ENCODE assay signal across 1 cellular context in genomic region chr17:7060165-7060890, GRCh38.
TF ChIP-seq lines count a peak whose summit lies in the region.

No MANE protein-coding gene starts in this region.

TF ChIP-seq in GM12878, 131 proteins besides CTCF, POLR2A, EP300 and RAD21:
- TF ChIP-seq, protein P1, sequence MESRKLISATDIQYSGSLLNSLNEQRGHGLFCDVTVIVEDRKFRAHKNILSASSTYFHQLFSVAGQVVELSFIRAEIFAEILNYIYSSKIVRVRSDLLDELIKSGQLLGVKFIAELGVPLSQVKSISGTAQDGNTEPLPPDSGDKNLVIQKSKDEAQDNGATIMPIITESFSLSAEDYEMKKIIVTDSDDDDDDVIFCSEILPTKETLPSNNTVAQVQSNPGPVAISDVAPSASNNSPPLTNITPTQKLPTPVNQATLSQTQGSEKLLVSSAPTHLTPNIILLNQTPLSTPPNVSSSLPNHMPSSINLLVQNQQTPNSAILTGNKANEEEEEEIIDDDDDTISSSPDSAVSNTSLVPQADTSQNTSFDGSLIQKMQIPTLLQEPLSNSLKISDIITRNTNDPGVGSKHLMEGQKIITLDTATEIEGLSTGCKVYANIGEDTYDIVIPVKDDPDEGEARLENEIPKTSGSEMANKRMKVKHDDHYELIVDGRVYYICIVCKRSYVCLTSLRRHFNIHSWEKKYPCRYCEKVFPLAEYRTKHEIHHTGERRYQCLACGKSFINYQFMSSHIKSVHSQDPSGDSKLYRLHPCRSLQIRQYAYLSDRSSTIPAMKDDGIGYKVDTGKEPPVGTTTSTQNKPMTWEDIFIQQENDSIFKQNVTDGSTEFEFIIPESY (IDR thresholded peaks at IDR 0.05), result peak; percentile 43; the same call in 1 of the 2 replicates
- TF ChIP-seq IKZF1 (conservative IDR thresholded peaks at IDR 0.05) (peak; percentile 40), NFIC (IDR thresholded peaks at IDR 0.05; ENCODE audit: low read depth, low read length) (peak; percentile 17; the same call in 1 of the 2 replicates), TCF7 (IDR thresholded peaks at IDR 0.05; ENCODE audit: borderline replicate concordance) (peak; percentile 58; the same call in 1 of the 2 replicates), ETV6 (conservative IDR thresholded peaks at IDR 0.05 in 1 of 2, IDR thresholded peaks at IDR 0.05 in 1 of 2; ENCODE audit: borderline replicate concordance in 1 of 2, low read depth in 1 of 2) (0 out of 4 replicates have a peak, but pooled peaks of 1 of the 2 experiments have one; percentile 11), JUNB (IDR thresholded peaks at IDR 0.05) (peak; percentile 68), ZNF217 (IDR thresholded peaks at IDR 0.05) (0 out of 2 replicates have a peak, but pooled peaks have one; percentile 31), DPF2 (IDR thresholded peaks at IDR 0.05) (peak; percentile 34; the same call in 1 of the 2 replicates), ATF7 (IDR thresholded peaks at IDR 0.05; ENCODE audit: low read depth) (0 out of 2 replicates have a peak, but pooled peaks have one; percentile 10), BMI1 (IDR thresholded peaks at IDR 0.05; ENCODE audit: borderline replicate concordance) (no peak), NRF1 (conservative IDR thresholded peaks at IDR 0.05; ENCODE audit: low read depth, low read length) (no peak), PKNOX1 (IDR thresholded peaks at IDR 0.05) (no peak), BHLHE40 (IDR thresholded peaks at IDR 0.05; ENCODE audit: borderline replicate concordance in 1 of 2, low read depth in 2 of 2, low read length in 1 of 2) (no peak), EED (IDR thresholded peaks at IDR 0.05; ENCODE audit: low read depth) (peak; percentile 25; the same call in 1 of the 2 replicates), RUNX3 (IDR thresholded peaks at IDR 0.05; ENCODE audit: low read length) (no peak), NR2F1 (conservative IDR thresholded peaks at IDR 0.05) (peak; percentile 75), IKZF2 (IDR thresholded peaks at IDR 0.05) (peak in 1 of 2 experiments; percentile 24; a peak in 1 of 4 replicates)
- TF ChIP-seq, protein P2, sequence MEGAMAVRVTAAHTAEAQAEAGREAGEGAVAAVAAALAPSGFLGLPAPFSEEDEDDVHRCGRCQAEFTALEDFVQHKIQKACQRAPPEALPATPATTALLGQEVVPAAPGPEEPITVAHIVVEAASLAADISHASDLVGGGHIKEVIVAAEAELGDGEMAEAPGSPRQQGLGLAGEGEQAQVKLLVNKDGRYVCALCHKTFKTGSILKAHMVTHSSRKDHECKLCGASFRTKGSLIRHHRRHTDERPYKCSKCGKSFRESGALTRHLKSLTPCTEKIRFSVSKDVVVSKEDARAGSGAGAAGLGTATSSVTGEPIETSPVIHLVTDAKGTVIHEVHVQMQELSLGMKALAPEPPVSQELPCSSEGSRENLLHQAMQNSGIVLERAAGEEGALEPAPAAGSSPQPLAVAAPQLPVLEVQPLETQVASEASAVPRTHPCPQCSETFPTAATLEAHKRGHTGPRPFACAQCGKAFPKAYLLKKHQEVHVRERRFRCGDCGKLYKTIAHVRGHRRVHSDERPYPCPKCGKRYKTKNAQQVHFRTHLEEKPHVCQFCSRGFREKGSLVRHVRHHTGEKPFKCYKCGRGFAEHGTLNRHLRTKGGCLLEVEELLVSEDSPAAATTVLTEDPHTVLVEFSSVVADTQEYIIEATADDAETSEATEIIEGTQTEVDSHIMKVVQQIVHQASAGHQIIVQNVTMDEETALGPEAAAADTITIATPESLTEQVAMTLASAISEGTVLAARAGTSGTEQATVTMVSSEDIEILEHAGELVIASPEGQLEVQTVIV (IDR thresholded peaks at IDR 0.05; ENCODE audit: borderline replicate concordance, partially characterized antibody), result no peak
